20 cellular contexts compared by ENCODE assay signal in the genomic region with DNA sequence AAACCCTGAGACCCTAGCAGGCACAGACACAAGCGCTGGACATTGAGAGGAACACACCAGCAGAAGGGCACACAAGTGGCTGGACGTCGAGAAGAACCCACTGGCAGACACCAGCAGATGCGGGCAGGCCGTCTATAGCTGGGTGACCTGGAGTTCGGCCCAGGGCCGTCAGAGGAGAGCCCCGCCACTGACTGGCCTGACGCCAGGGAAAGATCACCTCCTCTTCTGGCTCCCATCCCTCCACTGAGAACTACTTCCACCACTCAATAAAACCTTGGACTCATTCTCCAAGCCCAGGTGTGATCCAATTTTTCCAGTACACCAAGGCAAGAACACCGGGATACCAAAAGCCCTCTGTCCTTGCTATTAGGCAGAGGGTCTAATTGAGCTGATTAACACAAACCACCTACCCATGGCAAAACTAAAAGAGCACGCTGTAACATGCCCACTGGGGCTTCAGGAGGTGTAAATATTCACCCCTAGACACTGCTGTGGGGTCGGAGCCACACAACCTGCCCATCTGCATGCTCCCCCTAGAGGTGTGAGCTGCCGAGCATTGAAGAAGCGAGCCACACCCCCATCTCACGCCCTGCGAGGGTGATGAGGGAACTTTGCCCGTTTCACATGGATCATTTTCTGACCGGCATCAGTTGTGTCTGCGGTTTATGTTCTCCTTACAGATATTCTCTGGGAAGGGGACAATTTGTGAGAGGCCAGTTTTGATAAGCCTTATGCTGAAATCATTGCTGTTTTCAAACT.
DNase-seq lines count a peak whose midpoint lies in the region; ATAC-seq and TF ChIP-seq lines count a peak whose summit lies in the region.
"Had no signal": no experiment of that assay in that cellular context is flagged by ENCODE, and none has a peak within 500 bp of the region (broad histone marks: within the 10 kb centered on the region; RNA-seq: fewer than 3 reads in every experiment).

No MANE protein-coding gene starts in this region.

- H3K4me3 Mint-ChIP-seq in osteocyte (ENCODE audit: unreplicated experiment) = no peak overlapping the region
- H3K4me3 Mint-ChIP-seq: natural killer cell treated with Interleukin-12 subunit alpha and Interleukin-12 subunit beta and Interleukin-15 and Interleukin-18, amount 100 ng/mL, for 72 hours; stimulated activated naive B cell treated with anti-CD40 and anti-IgM and Interleukin-4, amounts not matched to agents 10 μg/mL and 1 μg/mL and 100 μg/mL, for 72 hours had no signal

- H2AFZ ChIP-seq in OCI-LY7 (ENCODE audit: low read length) = no peak overlapping the region

- no peak overlapping the region for H3K27ac Mint-ChIP-seq in osteocyte (ENCODE audit: unreplicated experiment)
- H3K27ac Mint-ChIP-seq: natural killer cell treated with Interleukin-12 subunit alpha and Interleukin-12 subunit beta and Interleukin-15 and Interleukin-18, amount 100 ng/mL, for 72 hours; stimulated activated naive B cell treated with anti-CD40 and anti-IgM and Interleukin-4, amounts not matched to agents 10 μg/mL and 1 μg/mL and 100 μg/mL, for 72 hours had no signal

- CTCF ChIA-PET in OCI-LY7 (lab: Charles Lee; ENCODE audit: unreplicated experiment) = no interaction called here

- H3K36me3 ChIP-seq in OCI-LY7 (ENCODE audit: insufficient read depth, low read length) = no peaks in the 10 kb centered on the region
- H3K36me3 ChIP-seq: HAP-1, lower lobe of right lung, vagina had no signal

- H3K4me1 ChIP-seq in OCI-LY7 (ENCODE audit: insufficient read depth, low read length, poor library complexity, severe bottlenecking) = no peaks in the 10 kb centered on the region
- H3K4me1 ChIP-seq: A549, HAP-1, lower lobe of right lung, vagina had no signal

- H3K9me3 Mint-ChIP-seq in osteocyte (ENCODE audit: unreplicated experiment) = no peaks in the 10 kb centered on the region

- ATAC-seq in HG02763 (IDR thresholded peaks at IDR 0.05; ENCODE audit: unreplicated experiment) = no peak
- ATAC-seq: lower lobe of right lung; natural killer cell treated with Interleukin-12 subunit alpha and Interleukin-12 subunit beta and Interleukin-15 and Interleukin-18, amount 100 ng/mL, for 72 hours; stimulated activated naive B cell treated with anti-CD40 and anti-IgM and Interleukin-4, amounts not matched to agents 10 μg/mL and 1 μg/mL and 100 μg/mL, for 72 hours had no signal

- DNase-seq in NCI-H82 (lab: John Stamatoyannopoulos, UW) = peak; percentile 14
- no peak for DNase-seq in NCI-H82 treated with DMSO at 0.1 percent for 48 hours (lab: John Stamatoyannopoulos, UW; ENCODE audit: unreplicated experiment)
- DNase-seq in OCI-LY7 (ENCODE audit: low spot score) = no peak
- no peak for DNase-seq in fibroblast of mammary gland (ENCODE audit: low read depth)
- peak; percentile 17 for DNase-seq in renal cortical epithelial cell (ENCODE audit: low read depth)
- no peak for DNase-seq in osteocyte (ENCODE audit: extremely low spot score, unreplicated experiment)
- no peak for DNase-seq in dedifferentiated amniotic fluid mesenchymal stem cell (ENCODE audit: extremely low spot score)
- DNase-seq: activated CD4-positive, alpha-beta T cell treated with anti-CD3 and anti-CD28 coated beads, Interleukin-2, amount 50 U/mL, for 48 hours; Kasumi-1; lower lobe of right lung; NCI-H187 treated with DMSO at 0.1 percent for 48 hours; NCI-H526 treated with DMSO at 0.1 percent for 48 hours; SIG-M5; stimulated activated naive B cell treated with anti-CD40 and anti-IgM and Interleukin-4, amounts not matched to agents 10 μg/mL and 1 μg/mL and 100 μg/mL, for 72 hours; T-helper 9 cell had no signal

- no peaks in the 10 kb centered on the region for H3K79me2 ChIP-seq in OCI-LY7 (ENCODE audit: insufficient read depth, low read depth, low read length)

- no peaks in the 10 kb centered on the region for H3K36me3 Mint-ChIP-seq in osteocyte (ENCODE audit: unreplicated experiment)
- H3K36me3 Mint-ChIP-seq: natural killer cell treated with Interleukin-12 subunit alpha and Interleukin-12 subunit beta and Interleukin-15 and Interleukin-18, amount 100 ng/mL, for 72 hours had no signal

- BruUV-seq in OCI-LY7 (replicated peaks; lab: Mats Ljungman, UMichigan) = no TSS peak

- H3K9me3 ChIP-seq in OCI-LY7 (ENCODE audit: low read length) = no peaks in the 10 kb centered on the region
- H3K9me3 ChIP-seq: A549, HAP-1, lower lobe of right lung, vagina had no signal

- peaks cover 17% of the 10 kb centered on the region for H3K27me3 Mint-ChIP-seq in osteocyte (ENCODE audit: unreplicated experiment)
- H3K27me3 Mint-ChIP-seq: natural killer cell treated with Interleukin-12 subunit alpha and Interleukin-12 subunit beta and Interleukin-15 and Interleukin-18, amount 100 ng/mL, for 72 hours; stimulated activated naive B cell treated with anti-CD40 and anti-IgM and Interleukin-4, amounts not matched to agents 10 μg/mL and 1 μg/mL and 100 μg/mL, for 72 hours had no signal

- intact Hi-C loops in OCI-LY7 (cut with micrococcal nuclease; ENCODE audit: unreplicated experiment) = no loop called here

- no peaks in the 10 kb centered on the region for H3K4me1 Mint-ChIP-seq in osteocyte (ENCODE audit: unreplicated experiment)

- peak; percentile 32; the same call in 1 of the 2 replicates for TF ChIP-seq CTCF in OCI-LY7 (conservative IDR thresholded peaks at IDR 0.05; ENCODE audit: low read length)
- TF ChIP-seq CTCF in fibroblast of mammary gland (conservative IDR thresholded peaks at IDR 0.05; ENCODE audit: control insufficient read depth, insufficient read depth, low read depth, low read length) = peak; percentile 10
- TF ChIP-seq CTCF in osteocyte (IDR thresholded peaks at IDR 0.05) = no peak

- H3K4me3 ChIP-seq in OCI-LY7 (ENCODE audit: low read depth, low read length, poor library complexity, severe bottlenecking) (no peak overlapping the region), fibroblast of mammary gland (ENCODE audit: control insufficient read depth, low read depth, low read length) (no peak overlapping the region)
- H3K4me3 ChIP-seq: A549, HAP-1, lower lobe of right lung, vagina had no signal

- no peak overlapping the region for H3K27ac ChIP-seq in OCI-LY7 (ENCODE audit: low read depth, low read length, poor library complexity, severe bottlenecking)
- H3K27ac ChIP-seq: A549, lower lobe of right lung, vagina had no signal

- H3K4me2 ChIP-seq in OCI-LY7 (ENCODE audit: low read length) = no peak overlapping the region
- H3K4me2 ChIP-seq: A549 had no signal

- H3K9me2 ChIP-seq in OCI-LY7 (ENCODE audit: insufficient read depth, low read length) = no peaks in the 10 kb centered on the region

- H4K20me1 ChIP-seq in OCI-LY7 (ENCODE audit: insufficient read depth, low read length) = no peaks in the 10 kb centered on the region

- POLR2A ChIA-PET in OCI-LY7 (lab: Charles Lee) = no interaction called here

Comparison
In these comparisons a context has a peak if more than half of its experiments do, and no peak if none do; other contexts are left out.
1. DNase-seq: peak in NCI-H82 (single experiment) and renal cortical epithelial cell (single experiment); none in NCI-H82 treated with DMSO at 0.1 percent for 48 hours (single experiment), OCI-LY7 (single experiment), fibroblast of mammary gland (single experiment), osteocyte (single experiment) and dedifferentiated amniotic fluid mesenchymal stem cell (single experiment).